ENCODE assay signal across 5 cellular contexts in genomic region chr19:44415553-44415952, GRCh38. TPM values are rescaled to one million over a fixed set of nuclear protein-coding genes. Genes with fewer than 3 reads are reported as not detected.
"Had no signal": no experiment of that assay in that cellular context is flagged by ENCODE, and none has a peak within 500 bp of the region (broad histone marks: within the 10 kb centered on the region; RNA-seq: fewer than 3 reads in every experiment).

No MANE protein-coding gene starts in this region.

RNA-seq across cellular contexts. Expression of gene ZNF285, which starts 14.1 kb away (rescaled TPM):
- total RNA-seq: activated T-helper 1 cell treated with anti-CD3 and anti-CD28 coated beads, Interleukin-12 subunit alpha, Interleukin-12 subunit beta, Interleukin-2, Interleukin-4 antibody, amounts not matched to agents 30 ng/mL and 10 ng/mL and 1 ng/mL, durations not matched to agents 14 hours and 24 hours and 36 hours; activated T-helper 2 cell treated with anti-CD3 and anti-CD28 coated beads, Interferon-gamma antibody, Interleukin-2, Interleukin-4, amounts not matched to agents 10 μg/mL and 5 μg/mL and 100 μg/mL, durations not matched to agents 14 hours and 24 hours and 36 hours; ascending aorta had no signal

RNA-seq across cellular contexts. Expression of gene ZNF112, which starts 59.1 kb away (rescaled TPM):
- total RNA-seq: activated naive CD4-positive, alpha-beta T cell treated with anti-CD3 and anti-CD28 coated beads, Interleukin-2, amount 50 U/mL, for 72 hours; activated T-helper 1 cell treated with anti-CD3 and anti-CD28 coated beads, Interleukin-12 subunit alpha, Interleukin-12 subunit beta, Interleukin-2, Interleukin-4 antibody, amounts not matched to agents 30 ng/mL and 10 ng/mL and 1 ng/mL, durations not matched to agents 14 hours and 24 hours and 36 hours; activated T-helper 17 cell treated with anti-CD3 and anti-CD28 coated beads, Interleukin-2, amount 50 U/mL, for 72 hours; activated T-helper 2 cell treated with anti-CD3 and anti-CD28 coated beads, Interferon-gamma antibody, Interleukin-2, Interleukin-4, amounts not matched to agents 10 μg/mL and 5 μg/mL and 100 μg/mL, durations not matched to agents 14 hours and 24 hours and 36 hours had no signal
